ENCODE assay signal across 1 cellular context in genomic region chr10:60353519-60354258, GRCh38.
TF ChIP-seq lines count a peak whose summit lies in the region.

No MANE protein-coding gene starts in this region.

TF ChIP-seq in K562, 482 proteins besides CTCF, POLR2A, EP300 and RAD21 (continued from another document and continues in another):
- TF ChIP-seq E2F8 (IDR thresholded peaks at IDR 0.05; ENCODE audit: low read depth, partially characterized antibody) (no peak), VEZF1 (CRISPR knock-in tag; IDR thresholded peaks at IDR 0.05) (peak; percentile 48), ERF (CRISPR knock-in tag; IDR thresholded peaks at IDR 0.05) (peak; percentile 69; the same call in 1 of the 2 replicates), ZNF311 (CRISPR knock-in tag; IDR thresholded peaks at IDR 0.05) (peak; percentile 83), ZFP91 (CRISPR knock-in tag; IDR thresholded peaks at IDR 0.05) (no peak), NFRKB (IDR thresholded peaks at IDR 0.05; ENCODE audit: low read depth) (peak; percentile 88), RBBP5 (IDR thresholded peaks at IDR 0.05; ENCODE audit: borderline replicate concordance, insufficient read depth, low read length, poor library complexity, severe bottlenecking) (peak; percentile 81), ZNF212 (CRISPR knock-in tag; IDR thresholded peaks at IDR 0.05) (0 out of 2 replicates have a peak, but pooled peaks have one; percentile 38), ZNF766 (CRISPR knock-in tag; conservative IDR thresholded peaks at IDR 0.05) (peak; percentile 92), SMAD1 (IDR thresholded peaks at IDR 0.05; ENCODE audit: low read depth, low read length, partially characterized antibody) (no peak), YY1 (IDR thresholded peaks at IDR 0.05; ENCODE audit: borderline replicate concordance in 1 of 3, control insufficient read depth in 1 of 3, extremely low read depth in 1 of 3, insufficient read depth in 3 of 3, insufficient read length in 1 of 3, insufficient replicate concordance in 2 of 3, low read depth in 1 of 3, low read length in 2 of 3) (peak; percentile 33 to 89 (median 75)), ZBTB34 (CRISPR knock-in tag; IDR thresholded peaks at IDR 0.05) (no peak), NR2C1 (IDR thresholded peaks at IDR 0.05) (peak; percentile 52; the same call in 1 of the 2 replicates), NR2C1 (tag; IDR thresholded peaks at IDR 0.05) (peak; percentile 81), TAL1 (IDR thresholded peaks at IDR 0.05) (peak; percentile 68), GATAD2A (IDR thresholded peaks at IDR 0.05) (0 out of 2 replicates have a peak, but pooled peaks have one; percentile 13), RAD51 (IDR thresholded peaks at IDR 0.05; ENCODE audit: borderline replicate concordance, low read depth) (no peak), KLF6 (CRISPR knock-in tag; IDR thresholded peaks at IDR 0.05; ENCODE audit: borderline replicate concordance) (peak; percentile 75), E2F4 (CRISPR knock-in tag; IDR thresholded peaks at IDR 0.05; ENCODE audit: low read depth) (peak; percentile 61; the same call in 1 of the 2 replicates), CEBPG (CRISPR knock-in tag; IDR thresholded peaks at IDR 0.05) (no peak), CEBPG (tag; conservative IDR thresholded peaks at IDR 0.05 in 1 of 2, IDR thresholded peaks at IDR 0.05 in 1 of 2) (0 out of 4 replicates have a peak, but pooled peaks have one; percentile 17 to 33), TBL1XR1 (IDR thresholded peaks at IDR 0.05; ENCODE audit: low read length in 2 of 2) (peak in 1 of 2 experiments; percentile 30; a peak in 1 of 4 replicates), NFXL1 (CRISPR knock-in tag; IDR thresholded peaks at IDR 0.05) (peak; percentile 75; the same call in 1 of the 2 replicates), ATF7 (IDR thresholded peaks at IDR 0.05) (peak; percentile 94), KDM1A (IDR thresholded peaks at IDR 0.05) (peak in 1 of 2 experiments; percentile 22; a peak in 2 of 4 replicates), DMBX1 (CRISPR knock-in tag; IDR thresholded peaks at IDR 0.05; ENCODE audit: borderline replicate concordance) (peak; percentile 95), DACH1 (IDR thresholded peaks at IDR 0.05; ENCODE audit: partially characterized antibody) (peak; percentile 35), MNT (conservative IDR thresholded peaks at IDR 0.05) (peak; percentile 83 to 87), MAX (CRISPR knock-in tag; IDR thresholded peaks at IDR 0.05) (peak; percentile 90), MAFF (IDR thresholded peaks at IDR 0.05; ENCODE audit: low read length) (peak; percentile 24; the same call in 1 of the 2 replicates), PML (IDR thresholded peaks at IDR 0.05; ENCODE audit: low read length) (no peak), USF1 (CRISPR knock-in tag; IDR thresholded peaks at IDR 0.05) (no peak), SMARCE1 (IDR thresholded peaks at IDR 0.05) (peak; percentile 74), CUX1 (CRISPR knock-in tag; IDR thresholded peaks at IDR 0.05) (peak; percentile 92), U2AF1 (optimal IDR thresholded peaks at IDR 0.05; ENCODE audit: low read depth, low read length) (no peak), NBN (IDR thresholded peaks at IDR 0.05; ENCODE audit: low read depth) (peak; percentile 45; the same call in 1 of the 2 replicates), ZBTB11 (CRISPR knock-in tag; IDR thresholded peaks at IDR 0.05) (peak in 1 of 3 experiments; percentile 75; a peak in 2 of 6 replicates), CREB1 (IDR thresholded peaks at IDR 0.05) (peak; percentile 76), CREB1 (CRISPR knock-in tag; IDR thresholded peaks at IDR 0.05) (peak; percentile 76), ZNF239 (CRISPR knock-in tag; IDR thresholded peaks at IDR 0.05) (peak; percentile 61; the same call in 1 of the 2 replicates), NCOR1 (IDR thresholded peaks at IDR 0.05) (peak; percentile 61), ZKSCAN1 (IDR thresholded peaks at IDR 0.05; ENCODE audit: low read depth, low read length) (peak; percentile 39; the same call in 1 of the 2 replicates)
